ENCODE assay signal across 1 cellular context in the genomic region with DNA sequence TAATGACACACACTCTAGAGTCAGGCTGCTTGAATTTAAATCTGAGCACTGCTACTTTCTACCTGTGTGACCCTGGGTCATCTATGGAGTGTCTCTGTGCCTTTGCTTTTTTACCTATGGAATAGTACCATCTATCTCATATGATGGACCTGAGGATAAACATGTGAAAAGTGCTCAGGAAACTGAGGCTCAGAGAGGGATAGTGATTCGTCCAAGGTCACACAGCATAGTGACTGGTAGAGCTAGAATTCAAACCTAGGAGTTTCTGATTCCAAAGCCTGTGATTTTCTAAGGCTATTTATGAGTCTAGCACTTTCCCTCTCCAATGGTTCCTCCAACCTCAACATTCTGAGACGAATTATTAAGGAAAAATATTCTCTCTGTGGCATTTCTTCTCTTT.
TF ChIP-seq lines count a peak whose summit lies in the region.

No MANE protein-coding gene starts in this region.

TF ChIP-seq in K562, 482 proteins besides CTCF, POLR2A, EP300 and RAD21 (continued from another document):
- TF ChIP-seq, protein P1, sequence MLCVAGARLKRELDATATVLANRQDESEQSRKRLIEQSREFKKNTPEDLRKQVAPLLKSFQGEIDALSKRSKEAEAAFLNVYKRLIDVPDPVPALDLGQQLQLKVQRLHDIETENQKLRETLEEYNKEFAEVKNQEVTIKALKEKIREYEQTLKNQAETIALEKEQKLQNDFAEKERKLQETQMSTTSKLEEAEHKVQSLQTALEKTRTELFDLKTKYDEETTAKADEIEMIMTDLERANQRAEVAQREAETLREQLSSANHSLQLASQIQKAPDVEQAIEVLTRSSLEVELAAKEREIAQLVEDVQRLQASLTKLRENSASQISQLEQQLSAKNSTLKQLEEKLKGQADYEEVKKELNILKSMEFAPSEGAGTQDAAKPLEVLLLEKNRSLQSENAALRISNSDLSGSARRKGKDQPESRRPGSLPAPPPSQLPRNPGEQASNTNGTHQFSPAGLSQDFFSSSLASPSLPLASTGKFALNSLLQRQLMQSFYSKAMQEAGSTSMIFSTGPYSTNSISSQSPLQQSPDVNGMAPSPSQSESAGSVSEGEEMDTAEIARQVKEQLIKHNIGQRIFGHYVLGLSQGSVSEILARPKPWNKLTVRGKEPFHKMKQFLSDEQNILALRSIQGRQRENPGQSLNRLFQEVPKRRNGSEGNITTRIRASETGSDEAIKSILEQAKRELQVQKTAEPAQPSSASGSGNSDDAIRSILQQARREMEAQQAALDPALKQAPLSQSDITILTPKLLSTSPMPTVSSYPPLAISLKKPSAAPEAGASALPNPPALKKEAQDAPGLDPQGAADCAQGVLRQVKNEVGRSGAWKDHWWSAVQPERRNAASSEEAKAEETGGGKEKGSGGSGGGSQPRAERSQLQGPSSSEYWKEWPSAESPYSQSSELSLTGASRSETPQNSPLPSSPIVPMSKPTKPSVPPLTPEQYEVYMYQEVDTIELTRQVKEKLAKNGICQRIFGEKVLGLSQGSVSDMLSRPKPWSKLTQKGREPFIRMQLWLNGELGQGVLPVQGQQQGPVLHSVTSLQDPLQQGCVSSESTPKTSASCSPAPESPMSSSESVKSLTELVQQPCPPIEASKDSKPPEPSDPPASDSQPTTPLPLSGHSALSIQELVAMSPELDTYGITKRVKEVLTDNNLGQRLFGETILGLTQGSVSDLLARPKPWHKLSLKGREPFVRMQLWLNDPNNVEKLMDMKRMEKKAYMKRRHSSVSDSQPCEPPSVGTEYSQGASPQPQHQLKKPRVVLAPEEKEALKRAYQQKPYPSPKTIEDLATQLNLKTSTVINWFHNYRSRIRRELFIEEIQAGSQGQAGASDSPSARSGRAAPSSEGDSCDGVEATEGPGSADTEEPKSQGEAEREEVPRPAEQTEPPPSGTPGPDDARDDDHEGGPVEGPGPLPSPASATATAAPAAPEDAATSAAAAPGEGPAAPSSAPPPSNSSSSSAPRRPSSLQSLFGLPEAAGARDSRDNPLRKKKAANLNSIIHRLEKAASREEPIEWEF (CRISPR knock-in tag; IDR thresholded peaks at IDR 0.05): no peak
- no peak for TF ChIP-seq GATAD2B (IDR thresholded peaks at IDR 0.05; ENCODE audit: borderline replicate concordance)
- TF ChIP-seq SRSF7 (optimal IDR thresholded peaks at IDR 0.05; ENCODE audit: low read depth, low read length): no peak
- no peak for TF ChIP-seq ZNF699 (CRISPR knock-in tag; IDR thresholded peaks at IDR 0.05; ENCODE audit: insufficient replicate concordance)
- TF ChIP-seq ADNP (tag; IDR thresholded peaks at IDR 0.05): peak; percentile 76; the same call in 1 of the 2 replicates
- TF ChIP-seq JUN (IDR thresholded peaks at IDR 0.05; ENCODE audit: borderline replicate concordance, low read depth, low read length): no peak
- TF ChIP-seq JUN (CRISPR knock-in tag; IDR thresholded peaks at IDR 0.05; ENCODE audit: borderline replicate concordance): no peak
- TF ChIP-seq KLF6 (CRISPR knock-in tag; IDR thresholded peaks at IDR 0.05; ENCODE audit: borderline replicate concordance): no peak
- peak; percentile 42 for TF ChIP-seq CHD4 (IDR thresholded peaks at IDR 0.05; ENCODE audit: insufficient read depth, insufficient replicate concordance, low read depth, low read length, poor library complexity, severe bottlenecking)
- TF ChIP-seq HNRNPUL1 (IDR thresholded peaks at IDR 0.05; ENCODE audit: low read length): no peak
- TF ChIP-seq, protein P2, sequence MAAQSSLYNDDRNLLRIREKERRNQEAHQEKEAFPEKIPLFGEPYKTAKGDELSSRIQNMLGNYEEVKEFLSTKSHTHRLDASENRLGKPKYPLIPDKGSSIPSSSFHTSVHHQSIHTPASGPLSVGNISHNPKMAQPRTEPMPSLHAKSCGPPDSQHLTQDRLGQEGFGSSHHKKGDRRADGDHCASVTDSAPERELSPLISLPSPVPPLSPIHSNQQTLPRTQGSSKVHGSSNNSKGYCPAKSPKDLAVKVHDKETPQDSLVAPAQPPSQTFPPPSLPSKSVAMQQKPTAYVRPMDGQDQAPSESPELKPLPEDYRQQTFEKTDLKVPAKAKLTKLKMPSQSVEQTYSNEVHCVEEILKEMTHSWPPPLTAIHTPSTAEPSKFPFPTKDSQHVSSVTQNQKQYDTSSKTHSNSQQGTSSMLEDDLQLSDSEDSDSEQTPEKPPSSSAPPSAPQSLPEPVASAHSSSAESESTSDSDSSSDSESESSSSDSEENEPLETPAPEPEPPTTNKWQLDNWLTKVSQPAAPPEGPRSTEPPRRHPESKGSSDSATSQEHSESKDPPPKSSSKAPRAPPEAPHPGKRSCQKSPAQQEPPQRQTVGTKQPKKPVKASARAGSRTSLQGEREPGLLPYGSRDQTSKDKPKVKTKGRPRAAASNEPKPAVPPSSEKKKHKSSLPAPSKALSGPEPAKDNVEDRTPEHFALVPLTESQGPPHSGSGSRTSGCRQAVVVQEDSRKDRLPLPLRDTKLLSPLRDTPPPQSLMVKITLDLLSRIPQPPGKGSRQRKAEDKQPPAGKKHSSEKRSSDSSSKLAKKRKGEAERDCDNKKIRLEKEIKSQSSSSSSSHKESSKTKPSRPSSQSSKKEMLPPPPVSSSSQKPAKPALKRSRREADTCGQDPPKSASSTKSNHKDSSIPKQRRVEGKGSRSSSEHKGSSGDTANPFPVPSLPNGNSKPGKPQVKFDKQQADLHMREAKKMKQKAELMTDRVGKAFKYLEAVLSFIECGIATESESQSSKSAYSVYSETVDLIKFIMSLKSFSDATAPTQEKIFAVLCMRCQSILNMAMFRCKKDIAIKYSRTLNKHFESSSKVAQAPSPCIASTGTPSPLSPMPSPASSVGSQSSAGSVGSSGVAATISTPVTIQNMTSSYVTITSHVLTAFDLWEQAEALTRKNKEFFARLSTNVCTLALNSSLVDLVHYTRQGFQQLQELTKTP (IDR thresholded peaks at IDR 0.05; ENCODE audit: low read depth in 1 of 2, partially characterized antibody in 2 of 2): no peak
- peak; percentile 99 for TF ChIP-seq BCOR (IDR thresholded peaks at IDR 0.05)
- no peak for TF ChIP-seq EZH2 (IDR thresholded peaks at IDR 0.05; ENCODE audit: borderline replicate concordance, low read depth, low read length)
- no peak for TF ChIP-seq ZNF140 (CRISPR knock-in tag; IDR thresholded peaks at IDR 0.05)
- TF ChIP-seq ARNT (IDR thresholded peaks at IDR 0.05): no peak
- TF ChIP-seq, protein P3, sequence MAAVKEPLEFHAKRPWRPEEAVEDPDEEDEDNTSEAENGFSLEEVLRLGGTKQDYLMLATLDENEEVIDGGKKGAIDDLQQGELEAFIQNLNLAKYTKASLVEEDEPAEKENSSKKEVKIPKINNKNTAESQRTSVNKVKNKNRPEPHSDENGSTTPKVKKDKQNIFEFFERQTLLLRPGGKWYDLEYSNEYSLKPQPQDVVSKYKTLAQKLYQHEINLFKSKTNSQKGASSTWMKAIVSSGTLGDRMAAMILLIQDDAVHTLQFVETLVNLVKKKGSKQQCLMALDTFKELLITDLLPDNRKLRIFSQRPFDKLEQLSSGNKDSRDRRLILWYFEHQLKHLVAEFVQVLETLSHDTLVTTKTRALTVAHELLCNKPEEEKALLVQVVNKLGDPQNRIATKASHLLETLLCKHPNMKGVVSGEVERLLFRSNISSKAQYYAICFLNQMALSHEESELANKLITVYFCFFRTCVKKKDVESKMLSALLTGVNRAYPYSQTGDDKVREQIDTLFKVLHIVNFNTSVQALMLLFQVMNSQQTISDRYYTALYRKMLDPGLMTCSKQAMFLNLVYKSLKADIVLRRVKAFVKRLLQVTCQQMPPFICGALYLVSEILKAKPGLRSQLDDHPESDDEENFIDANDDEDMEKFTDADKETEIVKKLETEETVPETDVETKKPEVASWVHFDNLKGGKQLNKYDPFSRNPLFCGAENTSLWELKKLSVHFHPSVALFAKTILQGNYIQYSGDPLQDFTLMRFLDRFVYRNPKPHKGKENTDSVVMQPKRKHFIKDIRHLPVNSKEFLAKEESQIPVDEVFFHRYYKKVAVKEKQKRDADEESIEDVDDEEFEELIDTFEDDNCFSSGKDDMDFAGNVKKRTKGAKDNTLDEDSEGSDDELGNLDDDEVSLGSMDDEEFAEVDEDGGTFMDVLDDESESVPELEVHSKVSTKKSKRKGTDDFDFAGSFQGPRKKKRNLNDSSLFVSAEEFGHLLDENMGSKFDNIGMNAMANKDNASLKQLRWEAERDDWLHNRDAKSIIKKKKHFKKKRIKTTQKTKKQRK (IDR thresholded peaks at IDR 0.05; ENCODE audit: borderline replicate concordance, low read depth, low read length): no peak
- TF ChIP-seq, protein P4, sequence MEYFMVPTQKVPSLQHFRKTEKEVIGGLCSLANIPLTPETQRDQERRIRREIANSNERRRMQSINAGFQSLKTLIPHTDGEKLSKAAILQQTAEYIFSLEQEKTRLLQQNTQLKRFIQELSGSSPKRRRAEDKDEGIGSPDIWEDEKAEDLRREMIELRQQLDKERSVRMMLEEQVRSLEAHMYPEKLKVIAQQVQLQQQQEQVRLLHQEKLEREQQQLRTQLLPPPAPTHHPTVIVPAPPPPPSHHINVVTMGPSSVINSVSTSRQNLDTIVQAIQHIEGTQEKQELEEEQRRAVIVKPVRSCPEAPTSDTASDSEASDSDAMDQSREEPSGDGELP (CRISPR knock-in tag; IDR thresholded peaks at IDR 0.05; ENCODE audit: borderline replicate concordance): no peak
- no peak for TF ChIP-seq ZBTB7A (IDR thresholded peaks at IDR 0.05; ENCODE audit: borderline replicate concordance, control insufficient read depth, low read depth, low read length)
- TF ChIP-seq CREB1 (IDR thresholded peaks at IDR 0.05): no peak
- no peak for TF ChIP-seq CREB1 (CRISPR knock-in tag; IDR thresholded peaks at IDR 0.05)
- no peak for TF ChIP-seq ZNF431 (CRISPR knock-in tag; IDR thresholded peaks at IDR 0.05)
- peak; percentile 84 to 89 for TF ChIP-seq KDM1A (IDR thresholded peaks at IDR 0.05)
- TF ChIP-seq, protein P5, sequence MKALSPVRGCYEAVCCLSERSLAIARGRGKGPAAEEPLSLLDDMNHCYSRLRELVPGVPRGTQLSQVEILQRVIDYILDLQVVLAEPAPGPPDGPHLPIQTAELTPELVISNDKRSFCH (CRISPR knock-in tag; IDR thresholded peaks at IDR 0.05): no peak
- TF ChIP-seq, protein P5 (tag; IDR thresholded peaks at IDR 0.05): no peak
- TF ChIP-seq RFX7 (CRISPR knock-in tag; IDR thresholded peaks at IDR 0.05): no peak
- no peak for TF ChIP-seq CCAR2 (IDR thresholded peaks at IDR 0.05; ENCODE audit: low read depth, low read length)
- TF ChIP-seq ZNF24 (IDR thresholded peaks at IDR 0.05): 0 out of 2 replicates have a peak, but pooled peaks have one; percentile 47
- no peak for TF ChIP-seq ZNF41 (CRISPR knock-in tag; conservative IDR thresholded peaks at IDR 0.05)
- no peak for TF ChIP-seq HNRNPH1 (optimal IDR thresholded peaks at IDR 0.05; ENCODE audit: low read depth, low read length)
- no peak for TF ChIP-seq CBFB (CRISPR knock-in tag; IDR thresholded peaks at IDR 0.05)
- no peak for TF ChIP-seq SUPT5H (IDR thresholded peaks at IDR 0.05)
- peak; percentile 57 for TF ChIP-seq BRD9 (IDR thresholded peaks at IDR 0.05; ENCODE audit: low read depth, partially characterized antibody)
- 0 out of 2 replicates have a peak, but pooled peaks have one; percentile 2 for TF ChIP-seq ZNF384 (IDR thresholded peaks at IDR 0.05; ENCODE audit: low read depth, low read length)
- TF ChIP-seq PTRF (tag; IDR thresholded peaks at IDR 0.05): no peak
- TF ChIP-seq, protein P6, sequence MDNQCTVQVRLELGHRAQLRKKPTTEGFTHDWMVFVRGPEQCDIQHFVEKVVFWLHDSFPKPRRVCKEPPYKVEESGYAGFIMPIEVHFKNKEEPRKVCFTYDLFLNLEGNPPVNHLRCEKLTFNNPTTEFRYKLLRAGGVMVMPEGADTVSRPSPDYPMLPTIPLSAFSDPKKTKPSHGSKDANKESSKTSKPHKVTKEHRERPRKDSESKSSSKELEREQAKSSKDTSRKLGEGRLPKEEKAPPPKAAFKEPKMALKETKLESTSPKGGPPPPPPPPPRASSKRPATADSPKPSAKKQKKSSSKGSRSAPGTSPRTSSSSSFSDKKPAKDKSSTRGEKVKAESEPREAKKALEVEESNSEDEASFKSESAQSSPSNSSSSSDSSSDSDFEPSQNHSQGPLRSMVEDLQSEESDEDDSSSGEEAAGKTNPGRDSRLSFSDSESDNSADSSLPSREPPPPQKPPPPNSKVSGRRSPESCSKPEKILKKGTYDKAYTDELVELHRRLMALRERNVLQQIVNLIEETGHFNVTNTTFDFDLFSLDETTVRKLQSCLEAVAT (IDR thresholded peaks at IDR 0.05): no peak
- peak; percentile 91 for TF ChIP-seq HDAC2 (IDR thresholded peaks at IDR 0.05)
- TF ChIP-seq HSF4 (CRISPR knock-in tag; IDR thresholded peaks at IDR 0.05; ENCODE audit: borderline replicate concordance): no peak
- TF ChIP-seq ZNF445 (CRISPR knock-in tag; IDR thresholded peaks at IDR 0.05; ENCODE audit: low read depth): no peak
- TF ChIP-seq ZSCAN32 (CRISPR knock-in tag; IDR thresholded peaks at IDR 0.05): no peak
- TF ChIP-seq, protein P7, sequence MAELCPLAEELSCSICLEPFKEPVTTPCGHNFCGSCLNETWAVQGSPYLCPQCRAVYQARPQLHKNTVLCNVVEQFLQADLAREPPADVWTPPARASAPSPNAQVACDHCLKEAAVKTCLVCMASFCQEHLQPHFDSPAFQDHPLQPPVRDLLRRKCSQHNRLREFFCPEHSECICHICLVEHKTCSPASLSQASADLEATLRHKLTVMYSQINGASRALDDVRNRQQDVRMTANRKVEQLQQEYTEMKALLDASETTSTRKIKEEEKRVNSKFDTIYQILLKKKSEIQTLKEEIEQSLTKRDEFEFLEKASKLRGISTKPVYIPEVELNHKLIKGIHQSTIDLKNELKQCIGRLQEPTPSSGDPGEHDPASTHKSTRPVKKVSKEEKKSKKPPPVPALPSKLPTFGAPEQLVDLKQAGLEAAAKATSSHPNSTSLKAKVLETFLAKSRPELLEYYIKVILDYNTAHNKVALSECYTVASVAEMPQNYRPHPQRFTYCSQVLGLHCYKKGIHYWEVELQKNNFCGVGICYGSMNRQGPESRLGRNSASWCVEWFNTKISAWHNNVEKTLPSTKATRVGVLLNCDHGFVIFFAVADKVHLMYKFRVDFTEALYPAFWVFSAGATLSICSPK (IDR thresholded peaks at IDR 0.05; ENCODE audit: borderline replicate concordance): no peak
- TF ChIP-seq NEUROD1 (IDR thresholded peaks at IDR 0.05; ENCODE audit: borderline replicate concordance, low read depth, low read length, partially characterized antibody): no peak
TF ChIP-seq in K562: peak in this region for 13.
